In genomic region chr17:80024206-80024972, GRCh38 we compare ENCODE assay signal across 1 cellular context.
TF ChIP-seq lines count a peak whose summit lies in the region.

No MANE protein-coding gene starts in this region.

TF ChIP-seq in HepG2, 621 proteins besides CTCF, POLR2A, EP300 and RAD21 (continued from another document):
- TF ChIP-seq, protein P1, sequence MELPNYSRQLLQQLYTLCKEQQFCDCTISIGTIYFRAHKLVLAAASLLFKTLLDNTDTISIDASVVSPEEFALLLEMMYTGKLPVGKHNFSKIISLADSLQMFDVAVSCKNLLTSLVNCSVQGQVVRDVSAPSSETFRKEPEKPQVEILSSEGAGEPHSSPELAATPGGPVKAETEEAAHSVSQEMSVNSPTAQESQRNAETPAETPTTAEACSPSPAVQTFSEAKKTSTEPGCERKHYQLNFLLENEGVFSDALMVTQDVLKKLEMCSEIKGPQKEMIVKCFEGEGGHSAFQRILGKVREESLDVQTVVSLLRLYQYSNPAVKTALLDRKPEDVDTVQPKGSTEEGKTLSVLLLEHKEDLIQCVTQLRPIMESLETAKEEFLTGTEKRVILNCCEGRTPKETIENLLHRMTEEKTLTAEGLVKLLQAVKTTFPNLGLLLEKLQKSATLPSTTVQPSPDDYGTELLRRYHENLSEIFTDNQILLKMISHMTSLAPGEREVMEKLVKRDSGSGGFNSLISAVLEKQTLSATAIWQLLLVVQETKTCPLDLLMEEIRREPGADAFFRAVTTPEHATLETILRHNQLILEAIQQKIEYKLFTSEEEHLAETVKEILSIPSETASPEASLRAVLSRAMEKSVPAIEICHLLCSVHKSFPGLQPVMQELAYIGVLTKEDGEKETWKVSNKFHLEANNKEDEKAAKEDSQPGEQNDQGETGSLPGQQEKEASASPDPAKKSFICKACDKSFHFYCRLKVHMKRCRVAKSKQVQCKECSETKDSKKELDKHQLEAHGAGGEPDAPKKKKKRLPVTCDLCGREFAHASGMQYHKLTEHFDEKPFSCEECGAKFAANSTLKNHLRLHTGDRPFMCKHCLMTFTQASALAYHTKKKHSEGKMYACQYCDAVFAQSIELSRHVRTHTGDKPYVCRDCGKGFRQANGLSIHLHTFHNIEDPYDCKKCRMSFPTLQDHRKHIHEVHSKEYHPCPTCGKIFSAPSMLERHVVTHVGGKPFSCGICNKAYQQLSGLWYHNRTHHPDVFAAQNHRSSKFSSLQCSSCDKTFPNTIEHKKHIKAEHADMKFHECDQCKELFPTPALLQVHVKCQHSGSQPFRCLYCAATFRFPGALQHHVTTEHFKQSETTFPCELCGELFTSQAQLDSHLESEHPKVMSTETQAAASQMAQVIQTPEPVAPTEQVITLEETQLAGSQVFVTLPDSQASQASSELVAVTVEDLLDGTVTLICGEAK (IDR thresholded peaks at IDR 0.05) = peak; percentile 33
- TF ChIP-seq, protein P1 (CRISPR knock-in tag; IDR thresholded peaks at IDR 0.05) = no peak
- TF ChIP-seq, protein P2, sequence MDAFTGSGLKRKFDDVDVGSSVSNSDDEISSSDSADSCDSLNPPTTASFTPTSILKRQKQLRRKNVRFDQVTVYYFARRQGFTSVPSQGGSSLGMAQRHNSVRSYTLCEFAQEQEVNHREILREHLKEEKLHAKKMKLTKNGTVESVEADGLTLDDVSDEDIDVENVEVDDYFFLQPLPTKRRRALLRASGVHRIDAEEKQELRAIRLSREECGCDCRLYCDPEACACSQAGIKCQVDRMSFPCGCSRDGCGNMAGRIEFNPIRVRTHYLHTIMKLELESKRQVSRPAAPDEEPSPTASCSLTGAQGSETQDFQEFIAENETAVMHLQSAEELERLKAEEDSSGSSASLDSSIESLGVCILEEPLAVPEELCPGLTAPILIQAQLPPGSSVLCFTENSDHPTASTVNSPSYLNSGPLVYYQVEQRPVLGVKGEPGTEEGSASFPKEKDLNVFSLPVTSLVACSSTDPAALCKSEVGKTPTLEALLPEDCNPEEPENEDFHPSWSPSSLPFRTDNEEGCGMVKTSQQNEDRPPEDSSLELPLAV (CRISPR knock-in tag; conservative IDR thresholded peaks at IDR 0.05; ENCODE audit: low read depth) = no peak
- no peak for TF ChIP-seq HMGA1 (CRISPR knock-in tag; conservative IDR thresholded peaks at IDR 0.05)
- TF ChIP-seq, protein P3, sequence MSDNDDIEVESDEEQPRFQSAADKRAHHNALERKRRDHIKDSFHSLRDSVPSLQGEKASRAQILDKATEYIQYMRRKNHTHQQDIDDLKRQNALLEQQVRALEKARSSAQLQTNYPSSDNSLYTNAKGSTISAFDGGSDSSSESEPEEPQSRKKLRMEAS (IDR thresholded peaks at IDR 0.05) = no peak; the same call in 1 of the 2 replicates
- TF ChIP-seq, protein P4, sequence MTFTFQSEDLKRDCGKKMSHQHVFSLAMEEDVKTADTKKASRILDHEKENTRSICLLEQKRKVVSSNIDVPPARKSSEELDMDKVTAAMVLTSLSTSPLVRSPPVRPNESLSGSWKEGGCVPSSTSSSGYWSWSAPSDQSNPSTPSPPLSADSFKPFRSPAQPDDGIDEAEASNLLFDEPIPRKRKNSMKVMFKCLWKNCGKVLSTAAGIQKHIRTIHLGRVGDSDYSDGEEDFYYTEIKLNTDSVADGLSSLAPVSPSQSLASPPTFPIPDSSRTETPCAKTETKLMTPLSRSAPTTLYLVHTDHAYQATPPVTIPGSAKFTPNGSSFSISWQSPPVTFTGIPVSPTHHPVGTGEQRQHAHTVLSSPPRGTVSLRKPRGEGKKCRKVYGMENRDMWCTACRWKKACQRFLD (CRISPR knock-in tag; IDR thresholded peaks at IDR 0.05; ENCODE audit: borderline replicate concordance) = 0 out of 2 replicates have a peak, but pooled peaks have one; percentile 3
- TF ChIP-seq REST (IDR thresholded peaks at IDR 0.05; ENCODE audit: borderline replicate concordance in 1 of 2, low read depth in 1 of 2, low read length in 2 of 2) = no peak
- TF ChIP-seq RCOR2 (CRISPR knock-in tag; IDR thresholded peaks at IDR 0.05) = no peak
- TF ChIP-seq ZNF790 (CRISPR knock-in tag; IDR thresholded peaks at IDR 0.05; ENCODE audit: borderline replicate concordance) = no peak
- no peak; the same call in 1 of the 2 replicates for TF ChIP-seq ZNF235 (CRISPR knock-in tag; IDR thresholded peaks at IDR 0.05; ENCODE audit: borderline replicate concordance)
- TF ChIP-seq MBNL3 (CRISPR knock-in tag; conservative IDR thresholded peaks at IDR 0.05) = no peak
